Comparison of ENCODE assay signal across 19 cellular contexts in the genomic region with DNA sequence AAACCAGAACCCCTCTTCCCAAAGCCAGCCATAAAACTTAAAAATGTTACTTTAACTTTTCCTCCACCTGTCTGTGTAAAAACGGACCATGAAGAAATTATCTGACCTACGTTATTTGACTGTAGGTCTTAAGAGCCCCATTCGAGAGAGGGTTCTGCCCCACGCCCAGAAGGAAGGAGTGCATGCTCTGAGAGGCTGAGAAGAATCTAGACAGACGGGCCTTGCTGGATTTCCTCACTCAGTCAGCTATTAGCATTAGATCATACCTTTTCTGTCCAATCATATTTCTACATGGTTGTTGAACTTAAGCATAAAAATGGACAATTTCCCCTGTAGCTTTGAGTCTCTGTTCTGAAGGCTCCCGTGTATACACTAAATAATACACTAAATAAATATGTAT. TPM values are rescaled to one million over a fixed set of nuclear protein-coding genes. Genes with fewer than 3 reads are reported as not detected.
DNase-seq lines count a peak whose midpoint lies in the region; ATAC-seq and TF ChIP-seq lines count a peak whose summit lies in the region.
"Had no signal": no experiment of that assay in that cellular context is flagged by ENCODE, and none has a peak within 500 bp of the region (broad histone marks: within the 10 kb centered on the region; RNA-seq: fewer than 3 reads in every experiment).

No MANE protein-coding gene starts in this region.

- H3K36me3 Mint-ChIP-seq in GM23338 (ENCODE audit: low read depth) = no peaks in the 10 kb centered on the region
- H3K36me3 Mint-ChIP-seq: CD4-positive, CD25-positive, alpha-beta regulatory T cell; CD8-positive, alpha-beta memory T cell had no signal

- no peaks in the 10 kb centered on the region for H4K20me1 ChIP-seq in GM23338 (replicated peaks; ENCODE audit: insufficient read depth)
- H4K20me1 ChIP-seq in smooth muscle cell (ENCODE audit: low read depth) = no peaks in the 10 kb centered on the region

- H3F3A ChIP-seq in GM23338 (replicated peaks; ENCODE audit: low read depth) = no peaks in the 10 kb centered on the region
- no peaks in the 10 kb centered on the region for H3F3A ChIP-seq in smooth muscle cell (ENCODE audit: low read depth)

- H3K79me2 ChIP-seq in GM23338 (replicated peaks; ENCODE audit: insufficient read depth) (no peaks in the 10 kb centered on the region), smooth muscle cell (ENCODE audit: low read depth) (no peaks in the 10 kb centered on the region)

- DNase-seq in GM23338 (ENCODE audit: low spot score) (no peak), epithelial cell of esophagus (ENCODE audit: low read depth) (peak; percentile 65), lower lobe of right lung (no peak), smooth muscle cell (lab: John Stamatoyannopoulos, UW; ENCODE audit: unreplicated experiment) (no peak), foreskin fibroblast (no peak), right cardiac atrium (no peak)
- DNase-seq: BE2C; C1 segment of cervical spinal cord; CD4-positive, CD25-positive, alpha-beta regulatory T cell; CD8-positive, alpha-beta memory T cell; COR-L47; DMS 273 treated with DMSO at 0.1 percent for 48 hours; DMS53; DND-41; EL had no signal

- H3K36me3 ChIP-seq in GM23338 (ENCODE audit: insufficient read depth) (no peaks in the 10 kb centered on the region), lower lobe of right lung (no peaks in the 10 kb centered on the region), smooth muscle cell (ENCODE audit: low read depth) (no peaks in the 10 kb centered on the region)
- H3K36me3 ChIP-seq: BE2C, HAP-1 had no signal

- no peaks in the 10 kb centered on the region; the same call in 1 of the 2 replicates for H3K4me1 ChIP-seq in GM23338 (ENCODE audit: insufficient read depth)
- H3K4me1 ChIP-seq in lower lobe of right lung = no peaks in the 10 kb centered on the region
- H3K4me1 ChIP-seq in smooth muscle cell (ENCODE audit: low read depth) = no peaks in the 10 kb centered on the region
- H3K4me1 ChIP-seq in right cardiac atrium (ENCODE audit: control insufficient read depth, insufficient read depth, low read length) = no peaks in the 10 kb centered on the region
- H3K4me1 ChIP-seq: BE2C, HAP-1 had no signal

- H3K4me2 ChIP-seq in GM23338 = no peak overlapping the region
- H3K4me2 ChIP-seq in smooth muscle cell = no peak overlapping the region

- H2AFZ ChIP-seq in GM23338 (peak overlapping the region; percentile 53; the same call in 1 of the 2 replicates), smooth muscle cell (ENCODE audit: low read depth) (no peak overlapping the region)

- no peaks in the 10 kb centered on the region for H3K27me3 ChIP-seq in GM23338 (ENCODE audit: insufficient read depth)
- no peaks in the 10 kb centered on the region for H3K27me3 ChIP-seq in lower lobe of right lung (ENCODE audit: low read depth)
- H3K27me3 ChIP-seq in smooth muscle cell (ENCODE audit: low read depth) = no peaks in the 10 kb centered on the region
- H3K27me3 ChIP-seq in right cardiac atrium (ENCODE audit: control insufficient read depth, insufficient read depth) = no peaks in the 10 kb centered on the region
- H3K27me3 ChIP-seq: BE2C had no signal

- H3K9me2 ChIP-seq in GM23338 (ENCODE audit: insufficient read depth) = no peaks in the 10 kb centered on the region

- intact Hi-C loops in lower lobe of right lung (cut with DNase I) = no loop called here
- intact Hi-C loops in right cardiac atrium (cut with DNase I) = no loop called here

- TF ChIP-seq CTCF in GM23338 (conservative IDR thresholded peaks at IDR 0.05; ENCODE audit: low read depth in 2 of 2) (no peak), epithelial cell of esophagus (IDR thresholded peaks at IDR 0.05; ENCODE audit: insufficient read depth, low read depth, low read length, missing control alignments) (no peak), lower lobe of right lung (IDR thresholded peaks at IDR 0.05) (no peak), smooth muscle cell (IDR thresholded peaks at IDR 0.05; ENCODE audit: borderline replicate concordance, insufficient read depth, poor library complexity, severe bottlenecking) (no peak), foreskin fibroblast (IDR thresholded peaks at IDR 0.05; ENCODE audit: low read depth, low read length) (no peak)

- WGBS in smooth muscle cell (ENCODE audit: low lambda C conversion rate) = 63% methylated on average over 6 of the region's 6 CpGs
- WGBS in right cardiac atrium = 72% methylated on average over 6 of the region's 6 CpGs

- H3K4me3 ChIP-seq in GM23338 (no peak overlapping the region), epithelial cell of esophagus (ENCODE audit: low read length) (no peak overlapping the region), lower lobe of right lung (no peak overlapping the region), smooth muscle cell (no peak overlapping the region), foreskin fibroblast (ENCODE audit: low read depth in 1 of 2, low read length in 2 of 2) (no peak overlapping the region), right cardiac atrium (ENCODE audit: low read length) (no peak overlapping the region)
- H3K4me3 ChIP-seq: GM12878, HAP-1 had no signal

- H3K4me3 Mint-ChIP-seq in GM23338 = no peak overlapping the region
- H3K4me3 Mint-ChIP-seq: CD8-positive, alpha-beta memory T cell had no signal

- H3K9me3 Mint-ChIP-seq in GM23338 = no peaks in the 10 kb centered on the region

- H3K9ac ChIP-seq in smooth muscle cell (ENCODE audit: low read depth) = no peak overlapping the region

- H3K27ac ChIP-seq in GM23338 (ENCODE audit: low read depth) (no peak overlapping the region), lower lobe of right lung (no peak overlapping the region), smooth muscle cell (ENCODE audit: low read depth) (peak overlapping the region; percentile 49), right cardiac atrium (ENCODE audit: low read length) (no peak overlapping the region)

- H3K4me1 Mint-ChIP-seq in GM23338 = peaks cover 10% of the 10 kb centered on the region
- H3K4me1 Mint-ChIP-seq: CD4-positive, CD25-positive, alpha-beta regulatory T cell; CD8-positive, alpha-beta memory T cell had no signal

- peaks cover 1% of the 10 kb centered on the region for H3K27me3 Mint-ChIP-seq in GM23338 (ENCODE audit: insufficient read depth, low read depth, poor library complexity)

- H3K9me3 ChIP-seq in lower lobe of right lung (no peaks in the 10 kb centered on the region), smooth muscle cell (replicated peaks; ENCODE audit: low read depth) (no peaks in the 10 kb centered on the region), right cardiac atrium (ENCODE audit: control insufficient read depth, low read length) (no peaks in the 10 kb centered on the region)
- H3K9me3 ChIP-seq: BE2C, HAP-1 had no signal

- ATAC-seq in GM23338 = no peak
- ATAC-seq in lower lobe of right lung = peak; percentile 85 to 87
- ATAC-seq in SK-N-SH treated with all-trans-retinoic acid at 6 μM for 48 hours = no peak
- ATAC-seq in right cardiac atrium = no peak
- ATAC-seq: GM12878, HepG2 had no signal

- H3K27ac Mint-ChIP-seq in GM23338 = no peak overlapping the region
- H3K27ac Mint-ChIP-seq: CD4-positive, CD25-positive, alpha-beta regulatory T cell; CD8-positive, alpha-beta memory T cell had no signal

TF ChIP-seq in GM23338, 12 proteins besides CTCF, POLR2A, EP300 and RAD21 (continues in another document):
- TF ChIP-seq STAT1 (IDR thresholded peaks at IDR 0.05; ENCODE audit: unreplicated experiment) = no peak

TF ChIP-seq in SK-N-SH treated with all-trans-retinoic acid at 6 μM for 48 hours, 23 proteins besides CTCF, POLR2A, EP300 and RAD21 (continues in another document):
- TF ChIP-seq, protein P1, sequence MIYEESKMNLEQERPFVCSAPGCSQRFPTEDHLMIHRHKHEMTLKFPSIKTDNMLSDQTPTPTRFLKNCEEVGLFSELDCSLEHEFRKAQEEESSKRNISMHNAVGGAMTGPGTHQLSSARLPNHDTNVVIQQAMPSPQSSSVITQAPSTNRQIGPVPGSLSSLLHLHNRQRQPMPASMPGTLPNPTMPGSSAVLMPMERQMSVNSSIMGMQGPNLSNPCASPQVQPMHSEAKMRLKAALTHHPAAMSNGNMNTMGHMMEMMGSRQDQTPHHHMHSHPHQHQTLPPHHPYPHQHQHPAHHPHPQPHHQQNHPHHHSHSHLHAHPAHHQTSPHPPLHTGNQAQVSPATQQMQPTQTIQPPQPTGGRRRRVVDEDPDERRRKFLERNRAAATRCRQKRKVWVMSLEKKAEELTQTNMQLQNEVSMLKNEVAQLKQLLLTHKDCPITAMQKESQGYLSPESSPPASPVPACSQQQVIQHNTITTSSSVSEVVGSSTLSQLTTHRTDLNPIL (CRISPR knock-in tag; IDR thresholded peaks at IDR 0.05; ENCODE audit: low read depth) = no peak
- TF ChIP-seq ESRRG (CRISPR knock-in tag; IDR thresholded peaks at IDR 0.05) (no peak), ARNTL (CRISPR knock-in tag; IDR thresholded peaks at IDR 0.05; ENCODE audit: borderline replicate concordance, low read depth) (no peak), CSDC2 (CRISPR knock-in tag; IDR thresholded peaks at IDR 0.05) (no peak), TOX (CRISPR knock-in tag; IDR thresholded peaks at IDR 0.05; ENCODE audit: borderline replicate concordance) (no peak), ISL1 (CRISPR knock-in tag; IDR thresholded peaks at IDR 0.05) (no peak), GLIS3 (CRISPR knock-in tag; IDR thresholded peaks at IDR 0.05) (no peak)
- TF ChIP-seq, protein P2, sequence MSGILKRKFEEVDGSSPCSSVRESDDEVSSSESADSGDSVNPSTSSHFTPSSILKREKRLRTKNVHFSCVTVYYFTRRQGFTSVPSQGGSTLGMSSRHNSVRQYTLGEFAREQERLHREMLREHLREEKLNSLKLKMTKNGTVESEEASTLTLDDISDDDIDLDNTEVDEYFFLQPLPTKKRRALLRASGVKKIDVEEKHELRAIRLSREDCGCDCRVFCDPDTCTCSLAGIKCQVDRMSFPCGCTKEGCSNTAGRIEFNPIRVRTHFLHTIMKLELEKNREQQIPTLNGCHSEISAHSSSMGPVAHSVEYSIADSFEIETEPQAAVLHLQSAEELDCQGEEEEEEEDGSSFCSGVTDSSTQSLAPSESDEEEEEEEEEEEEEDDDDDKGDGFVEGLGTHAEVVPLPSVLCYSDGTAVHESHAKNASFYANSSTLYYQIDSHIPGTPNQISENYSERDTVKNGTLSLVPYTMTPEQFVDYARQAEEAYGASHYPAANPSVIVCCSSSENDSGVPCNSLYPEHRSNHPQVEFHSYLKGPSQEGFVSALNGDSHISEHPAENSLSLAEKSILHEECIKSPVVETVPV (CRISPR knock-in tag; IDR thresholded peaks at IDR 0.05) = no peak

RNA-seq across cellular contexts. Expression of a gene that starts 38.1 kb away (rescaled TPM):
- 63.1 and 74.4 TPM in 2 replicates for total RNA-seq in GM23338 (2014; rRNA removed; shearing (Covaris generic))
- polyA plus RNA-seq in GM23338 (2016; fragmentation: Nextera tagmentation; extraction: Ambion mirVana) (19.7 and 21.4 TPM in 2 replicates), smooth muscle cell (19.3 and 30.5 TPM in 2 replicates), right cardiac atrium (10.2 TPM)
- total RNA-seq in lower lobe of right lung (51.4 TPM), smooth muscle cell (58.7 and 97.5 TPM in 2 replicates), right cardiac atrium (10 to 100 TPM; 14.6 to 21.9 (median 16.8) TPM)

Comparison
In these comparisons a context has a peak if more than half of its experiments do, and no peak if none do; other contexts are left out.
1. ATAC-seq: peak in lower lobe of right lung (2 of 2); none in GM23338 (single experiment), SK-N-SH treated with all-trans-retinoic acid at 6 μM for 48 hours (single experiment) and right cardiac atrium (0 of 2).